Comparison of ENCODE assay signal across 1 cellular context in genomic region chr12:99027491-99027890, GRCh38.
TF ChIP-seq lines count a peak whose summit lies in the region.

No MANE protein-coding gene starts in this region.

TF ChIP-seq in GM12878, 131 proteins besides CTCF, POLR2A, EP300 and RAD21 (continued from another document):
- TF ChIP-seq SKIL (IDR thresholded peaks at IDR 0.05; ENCODE audit: low read depth, poor library complexity, severe bottlenecking) = peak; percentile 37
